Comparison of ENCODE assay signal across 9 cellular contexts in genomic region chr19:44657211-44657921, GRCh38. TPM values are rescaled to one million over a fixed set of nuclear protein-coding genes. Genes with fewer than 3 reads are reported as not detected.
A peak's percentile ranks its signal among the peaks of the same experiment; 100 is the strongest.
DNase-seq lines count a peak whose midpoint lies in the region; ATAC-seq and TF ChIP-seq lines count a peak whose summit lies in the region.
"Had no signal": no experiment of that assay in that cellular context is flagged by ENCODE, and none has a peak within 500 bp of the region (broad histone marks: within the 10 kb centered on the region; RNA-seq: fewer than 3 reads in every experiment).

No MANE protein-coding gene starts in this region.

- intact Hi-C loops in lower lobe of right lung (cut with DNase I), result no loop called here

- peaks cover 9% of the 10 kb centered on the region for H3K4me1 ChIP-seq in lower lobe of right lung

- H3K9me3 ChIP-seq in lower lobe of right lung, result no peaks in the 10 kb centered on the region

- H3K27ac ChIP-seq in lower lobe of right lung, result no peak overlapping the region

- DNase-seq in DMS79 (lab: John Stamatoyannopoulos, UW) (peak; percentile 11), DMS79 treated with DMSO at 0.1 percent for 48 hours (lab: John Stamatoyannopoulos, UW) (no peak), NCI-H1048 (lab: John Stamatoyannopoulos, UW) (peak; percentile 15), choroid plexus epithelial cell (ENCODE audit: low read depth) (peak; percentile 77), lower lobe of right lung (peak; percentile 78), pons (ENCODE audit: low spot score) (no peak)
- peak; percentile 64 to 71 for DNase-seq in activated CD4-positive, alpha-beta T cell treated with anti-CD3 and anti-CD28 coated beads for 24 hours (ENCODE audit: low read depth in 2 of 2)
- DNase-seq in stimulated activated CD8-positive, alpha-beta memory T cell treated with anti-CD3 and anti-CD28 coated beads, Interleukin-15, amount 100 ng/mL, for 4 hours (ENCODE audit: low read depth in 2 of 2), result peak; percentile 32 to 38

- no peaks in the 10 kb centered on the region for H3K27me3 ChIP-seq in lower lobe of right lung (ENCODE audit: low read depth)

- peak; percentile 65 to 76 for ATAC-seq in lower lobe of right lung

- TF ChIP-seq CTCF in choroid plexus epithelial cell (conservative IDR thresholded peaks at IDR 0.05; ENCODE audit: low read depth, low read length) (peak; percentile 92), lower lobe of right lung (IDR thresholded peaks at IDR 0.05) (peak; percentile 95)

- H3K4me3 ChIP-seq in choroid plexus epithelial cell (ENCODE audit: low read depth, low read length) (no peak overlapping the region), lower lobe of right lung (no peak overlapping the region)

- H3K36me3 ChIP-seq in lower lobe of right lung, result peaks cover 93% of the 10 kb centered on the region

RNA-seq across cellular contexts. Expression of gene PVR, which starts 13.7 kb away (rescaled TPM):
- 35.0 TPM for total RNA-seq in lower lobe of right lung

RNA-seq across cellular contexts. Expression of gene CEACAM19, which starts 13.9 kb away (rescaled TPM):
- total RNA-seq in lower lobe of right lung, result 7.7 TPM

RNA-seq across cellular contexts. Expression of gene CEACAM16, which starts 41.6 kb away (rescaled TPM):
- not detected for total RNA-seq in lower lobe of right lung
- total RNA-seq: frontal cortex had no signal

RNA-seq across cellular contexts. Expression of gene IGSF23, which starts 44.0 kb away (rescaled TPM):
- not detected for total RNA-seq in lower lobe of right lung
- total RNA-seq: frontal cortex had no signal

Comparison
In these comparisons a context has a peak if more than half of its experiments do, and no peak if none do; other contexts are left out.
1. DNase-seq: peak in DMS79 (single experiment), NCI-H1048 (single experiment), activated CD4-positive, alpha-beta T cell treated with anti-CD3 and anti-CD28 coated beads for 24 hours (2 of 2), choroid plexus epithelial cell (single experiment), lower lobe of right lung (single experiment) and stimulated activated CD8-positive, alpha-beta memory T cell treated with anti-CD3 and anti-CD28 coated beads, Interleukin-15, amount 100 ng/mL, for 4 hours (2 of 2); none in DMS79 treated with DMSO at 0.1 percent for 48 hours (single experiment) and pons (single experiment).